8 cellular contexts compared by ENCODE assay signal in the genomic region with DNA sequence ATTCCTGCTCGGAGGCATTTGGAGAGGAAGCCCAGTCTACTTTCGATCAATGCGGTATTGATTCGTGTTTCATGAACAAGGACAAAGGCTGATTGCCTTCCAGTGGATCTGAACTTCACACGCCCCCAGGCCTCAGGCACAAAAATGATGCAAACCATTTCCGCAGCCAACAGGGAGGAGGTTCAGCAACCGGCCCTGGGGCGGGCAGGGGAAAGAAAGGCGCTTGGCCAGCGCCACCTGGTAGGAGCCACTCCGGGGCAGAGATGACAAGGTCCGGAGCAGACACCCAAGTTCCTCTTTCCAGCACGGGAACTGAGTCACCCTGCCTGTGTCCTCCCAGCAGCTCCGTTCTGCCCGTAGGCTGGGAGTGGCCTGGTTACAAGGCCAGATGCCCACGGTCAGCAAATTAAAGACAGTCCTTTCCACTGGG.
A peak's percentile ranks its signal among the peaks of the same experiment; 100 is the strongest.
DNase-seq lines count a peak whose midpoint lies in the region; ATAC-seq and TF ChIP-seq lines count a peak whose summit lies in the region.

No MANE protein-coding gene starts in this region.

- peak; percentile 22 for DNase-seq in GM20000 (ENCODE audit: low spot score)
- DNase-seq in SIG-M5 treated with dmso at 0.1 percent for 504 hours (lab: John Stamatoyannopoulos, UW; ENCODE audit: unreplicated experiment): peak; percentile 98
- DNase-seq in pulmonary artery endothelial cell (ENCODE audit: low read depth, low spot score): peak; percentile 77
- DNase-seq in DMS114 treated with DMSO at 0.1 percent for 48 hours (lab: John Stamatoyannopoulos, UW; ENCODE audit: unreplicated experiment): no peak
- DNase-seq in activated naive CD4-positive, alpha-beta T cell treated with anti-CD3 and anti-CD28 coated beads, Interleukin-2, amount 50 U/mL, for 16 hours: no peak
- DNase-seq in LoVo (ENCODE audit: low spot score): no peak
- no peak for DNase-seq in GM13977 (ENCODE audit: low spot score)

- H3K27ac ChIP-seq in gastroesophageal sphincter: peak overlapping the region in 3 of 4 donors; percentile 58 to 71 (median 68)

- TF ChIP-seq CTCF in GM20000 (IDR thresholded peaks at IDR 0.05; ENCODE audit: extremely low read depth, missing control alignments) (no peak), gastroesophageal sphincter (IDR thresholded peaks at IDR 0.05) (no peak), GM13977 (IDR thresholded peaks at IDR 0.05; ENCODE audit: extremely low read depth, insufficient read depth, missing control alignments) (no peak)

- no peaks in the 10 kb centered on the region for H3K9me3 ChIP-seq in gastroesophageal sphincter

- H3K36me3 ChIP-seq in gastroesophageal sphincter: no peaks in the 10 kb centered on the region

- H3K27me3 ChIP-seq in gastroesophageal sphincter: no peaks in the 10 kb centered on the region

- peaks cover 0 to 42% (median 9%) of the 10 kb centered on the region in 3 donors for H3K4me1 ChIP-seq in gastroesophageal sphincter

- no peak overlapping the region for H3K4me3 ChIP-seq in gastroesophageal sphincter

- 73 to 94% methylated on average over 4 to 6 of the region's 16 CpGs for WGBS in gastroesophageal sphincter (ENCODE audit: low coverage in 1 of 2), 2 donors

- in situ Hi-C loops in GM13977 (cut with MboI; ENCODE audit: low pct_unique_long_range_greater_than_20kb, low sequenced_read_pairs, unreplicated experiment): no loop called here

- no peak for TF ChIP-seq POLR2A in gastroesophageal sphincter (IDR thresholded peaks at IDR 0.05)

- no peak for TF ChIP-seq EP300 in gastroesophageal sphincter (IDR thresholded peaks at IDR 0.05)

- peak; percentile 83 for ATAC-seq in gastroesophageal sphincter

Comparison
In these comparisons a context has a peak if more than half of its experiments do, and no peak if none do; other contexts are left out.
1. DNase-seq: peak in GM20000 (single experiment), SIG-M5 treated with dmso at 0.1 percent for 504 hours (single experiment) and pulmonary artery endothelial cell (single experiment); none in DMS114 treated with DMSO at 0.1 percent for 48 hours (single experiment), activated naive CD4-positive, alpha-beta T cell treated with anti-CD3 and anti-CD28 coated beads, Interleukin-2, amount 50 U/mL, for 16 hours (single experiment), LoVo (single experiment) and GM13977 (single experiment).